In genomic region chr17:17603178-17603894, GRCh38 we compare ENCODE assay signal across 21 cellular contexts. TPM values are rescaled to one million over a fixed set of nuclear protein-coding genes. Genes with fewer than 3 reads are reported as not detected.
DNase-seq lines count a peak whose midpoint lies in the region; TF ChIP-seq lines count a peak whose summit lies in the region.
"Had no signal": no experiment of that assay in that cellular context is flagged by ENCODE, and none has a peak within 500 bp of the region (broad histone marks: within the 10 kb centered on the region; RNA-seq: fewer than 3 reads in every experiment).

No MANE protein-coding gene starts in this region.

- peak; percentile 40 for DNase-seq in NCI-H2227 (lab: John Stamatoyannopoulos, UW; ENCODE audit: unreplicated experiment)
- no peak for DNase-seq in NCI-H2227 treated with DMSO at 0.1 percent for 48 hours (lab: John Stamatoyannopoulos, UW)
- peak; percentile 57 for DNase-seq in NCI-H2029 (lab: John Stamatoyannopoulos, UW)
- peak; percentile 85 for DNase-seq in SHP77 treated with DMSO at 0.1 percent for 48 hours (lab: John Stamatoyannopoulos, UW)
- no peak for DNase-seq in progenitor cell of endocrine pancreas (ENCODE audit: low spot score, unreplicated experiment)
- DNase-seq in NCI-H226, result no peak
- no peak for DNase-seq in dermis blood vessel endothelial cell
- no peak for DNase-seq in trophoblast cell
- DNase-seq: activated CD4-positive, alpha-beta T cell treated with anti-CD3 and anti-CD28 coated beads for 4 hours; gastrocnemius medialis; HCEC 1CT; midbrain; NCI-H2081 treated with DMSO at 0.1 percent for 48 hours; nucleus accumbens; SK-N-SH; upper lobe of left lung had no signal

- H2BK5ac ChIP-seq in trophoblast cell (ENCODE audit: low read depth, low read length, poor library complexity), result no peak overlapping the region

- no peaks in the 10 kb centered on the region for H3K36me3 ChIP-seq in trophoblast cell (ENCODE audit: control insufficient read depth in 1 of 2, insufficient read depth in 2 of 2, low read length in 2 of 2)
- H3K36me3 ChIP-seq: gastrocnemius medialis, right atrium auricular region, upper lobe of left lung had no signal

- no peak overlapping the region for H2BK12ac ChIP-seq in trophoblast cell (ENCODE audit: low read length)

- no peaks in the 10 kb centered on the region for H3K27me3 Mint-ChIP-seq in progenitor cell of endocrine pancreas
- H3K27me3 Mint-ChIP-seq: dendritic cell treated with granulocyte-macrophage colony-stimulating factor and Interleukin-4, amounts not matched to agents 40 ng/mL and 50 ng/mL, for 4 days; stimulated activated naive CD8-positive, alpha-beta T cell treated with anti-CD3 and anti-CD28 coated beads, Interleukin-15, Interleukin-2, amounts not matched to agents 100 ng/mL and 50 ng/mL, for 24 hours had no signal

- no peak overlapping the region for H3K27ac ChIP-seq in trophoblast cell (ENCODE audit: low read depth, low read length)
- H3K27ac ChIP-seq: C4-2B, epithelial cell of prostate, gastrocnemius medialis, right atrium auricular region, upper lobe of left lung had no signal

- no peak overlapping the region for H3K18ac ChIP-seq in trophoblast cell (ENCODE audit: low read length)

- H2AK5ac ChIP-seq in trophoblast cell (ENCODE audit: low read length), result no peak overlapping the region

- no peaks in the 10 kb centered on the region for H3K79me1 ChIP-seq in trophoblast cell (ENCODE audit: low read length)

- H3K9me3 Mint-ChIP-seq in progenitor cell of endocrine pancreas (ENCODE audit: low read depth), result no peaks in the 10 kb centered on the region
- H3K9me3 Mint-ChIP-seq: dendritic cell treated with granulocyte-macrophage colony-stimulating factor and Interleukin-4, amounts not matched to agents 40 ng/mL and 50 ng/mL, for 4 days; stimulated activated naive CD8-positive, alpha-beta T cell treated with anti-CD3 and anti-CD28 coated beads, Interleukin-15, Interleukin-2, amounts not matched to agents 100 ng/mL and 50 ng/mL, for 24 hours had no signal

- H4K12ac ChIP-seq in trophoblast cell (ENCODE audit: low read depth, low read length), result no peak overlapping the region

- no peak overlapping the region for H3K23ac ChIP-seq in trophoblast cell (ENCODE audit: low read length)

- H3K4me1 Mint-ChIP-seq in progenitor cell of endocrine pancreas (ENCODE audit: low read depth), result peaks cover 47% of the 10 kb centered on the region

- H3K79me2 ChIP-seq in trophoblast cell (ENCODE audit: control insufficient read depth, insufficient read depth, low read length, poor library complexity), result no peaks in the 10 kb centered on the region

- H3K9ac ChIP-seq in trophoblast cell (ENCODE audit: low read length), result no peak overlapping the region
- H3K9ac ChIP-seq: SK-N-SH had no signal

- WGBS in trophoblast cell (ENCODE audit: extremely low coverage, insufficient coverage, insufficient read length), result no CpG with 5 or more reads among the region's 15 CpGs

- H3K27me3 ChIP-seq in trophoblast cell (ENCODE audit: insufficient read depth, low read length), result no peaks in the 10 kb centered on the region
- H3K27me3 ChIP-seq: gastrocnemius medialis, right atrium auricular region, upper lobe of left lung had no signal

- H4K8ac ChIP-seq in trophoblast cell (ENCODE audit: low read depth, low read length), result no peak overlapping the region

- no peak for TF ChIP-seq CTCF in progenitor cell of endocrine pancreas (IDR thresholded peaks at IDR 0.05; ENCODE audit: unreplicated experiment)

- no peaks in the 10 kb centered on the region for H3K4me1 ChIP-seq in trophoblast cell (ENCODE audit: control insufficient read depth in 1 of 2, insufficient read depth in 2 of 2, low read length in 2 of 2)
- H3K4me1 ChIP-seq: gastrocnemius medialis, right atrium auricular region had no signal

- no peaks in the 10 kb centered on the region for H3K36me3 Mint-ChIP-seq in progenitor cell of endocrine pancreas (ENCODE audit: insufficient read depth)

- no peak overlapping the region for H3K4ac ChIP-seq in trophoblast cell (ENCODE audit: low read depth, low read length)

- H3K9me3 ChIP-seq in trophoblast cell (ENCODE audit: insufficient read depth, low read depth, low read length), result peaks cover 3% of the 10 kb centered on the region
- H3K9me3 ChIP-seq: gastrocnemius medialis, right atrium auricular region, SK-N-SH, upper lobe of left lung had no signal

- no peak overlapping the region for H2BK120ac ChIP-seq in trophoblast cell (ENCODE audit: insufficient read depth, low read length, poor library complexity)

- no peak overlapping the region for H3K14ac ChIP-seq in trophoblast cell (ENCODE audit: low read length)

- H3K4me3 ChIP-seq in trophoblast cell (ENCODE audit: low read depth, low read length), result no peak overlapping the region
- H3K4me3 ChIP-seq: gastrocnemius medialis, right atrium auricular region, upper lobe of left lung had no signal

- H3K27ac Mint-ChIP-seq in progenitor cell of endocrine pancreas, result peak overlapping the region; percentile 82
- H3K27ac Mint-ChIP-seq: dendritic cell treated with granulocyte-macrophage colony-stimulating factor and Interleukin-4, amounts not matched to agents 40 ng/mL and 50 ng/mL, for 4 days; stimulated activated naive CD8-positive, alpha-beta T cell treated with anti-CD3 and anti-CD28 coated beads, Interleukin-15, Interleukin-2, amounts not matched to agents 100 ng/mL and 50 ng/mL, for 24 hours had no signal

- no peak overlapping the region for H2AFZ ChIP-seq in trophoblast cell (ENCODE audit: insufficient read depth, low read length, poor library complexity)

- H3K4me2 ChIP-seq in trophoblast cell (ENCODE audit: low read length), result no peak overlapping the region
- H3K4me2 ChIP-seq: SK-N-SH had no signal

- H3K4me3 Mint-ChIP-seq in progenitor cell of endocrine pancreas (ENCODE audit: low read depth), result no peak overlapping the region
- H3K4me3 Mint-ChIP-seq: dendritic cell treated with granulocyte-macrophage colony-stimulating factor and Interleukin-4, amounts not matched to agents 40 ng/mL and 50 ng/mL, for 4 days; stimulated activated naive CD8-positive, alpha-beta T cell treated with anti-CD3 and anti-CD28 coated beads, Interleukin-15, Interleukin-2, amounts not matched to agents 100 ng/mL and 50 ng/mL, for 24 hours had no signal

- no peak overlapping the region for H4K91ac ChIP-seq in trophoblast cell (ENCODE audit: low read depth, low read length)

RNA-seq across cellular contexts. Expression of gene PEMT, which starts 11.8 kb away (rescaled TPM):
- total RNA-seq in progenitor cell of endocrine pancreas (61.3 and 67.0 TPM in 2 replicates), dermis blood vessel endothelial cell (24.7 and 41.5 TPM in 2 replicates)
- 18.3 and 21.5 TPM in 2 replicates for polyA plus RNA-seq in trophoblast cell (2013)

Comparison
In these comparisons a context has a peak if more than half of its experiments do, and no peak if none do; other contexts are left out.
1. DNase-seq: peak in NCI-H2227 (single experiment), NCI-H2029 (single experiment) and SHP77 treated with DMSO at 0.1 percent for 48 hours (single experiment); none in NCI-H2227 treated with DMSO at 0.1 percent for 48 hours (single experiment), progenitor cell of endocrine pancreas (single experiment), NCI-H226 (single experiment), dermis blood vessel endothelial cell (single experiment) and trophoblast cell (0 of 2).